ENCODE assay signal across 1 cellular context in the genomic region with DNA sequence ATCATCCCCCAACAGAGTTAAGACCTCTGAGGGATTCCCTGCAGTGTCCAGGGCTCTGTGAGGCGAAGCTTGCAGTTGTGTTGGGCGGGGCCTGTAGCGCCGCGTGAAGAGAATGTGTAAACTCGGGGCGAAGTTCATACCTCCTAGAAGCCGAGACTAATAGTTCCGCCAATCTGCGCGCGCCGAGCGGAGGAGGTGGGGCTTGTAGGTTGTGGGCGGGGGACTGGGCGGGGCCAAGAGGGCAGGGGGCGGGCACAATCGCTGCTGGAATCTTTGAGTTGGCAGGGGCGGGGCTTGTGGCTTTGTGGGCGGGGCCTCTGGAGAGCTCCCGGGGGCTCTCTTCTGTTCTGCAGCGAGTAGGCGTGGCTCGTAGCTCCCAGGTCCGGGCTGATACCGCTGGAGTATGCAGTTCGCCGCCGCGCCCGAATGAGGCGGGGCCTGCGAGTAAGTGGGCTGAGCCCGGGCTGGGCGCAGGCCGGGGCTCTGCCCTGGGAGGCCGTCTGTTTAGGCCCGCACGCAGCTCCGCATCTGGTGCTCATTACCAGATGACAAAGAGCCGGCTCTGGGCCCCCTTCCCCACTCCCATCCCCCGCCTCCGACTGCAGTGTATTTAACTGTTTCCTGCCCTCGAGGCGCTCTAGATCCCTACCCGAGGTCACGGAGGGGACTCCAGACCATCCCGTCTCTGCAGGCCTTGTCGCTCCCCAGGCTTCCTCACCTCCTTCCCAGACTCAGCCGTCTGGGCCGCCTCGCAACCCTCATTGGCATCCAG.
TF ChIP-seq lines count a peak whose summit lies in the region.

No MANE protein-coding gene starts in this region.

TF ChIP-seq in K562, 482 proteins besides CTCF, POLR2A, EP300 and RAD21 (continued from another document):
- TF ChIP-seq, protein P1, sequence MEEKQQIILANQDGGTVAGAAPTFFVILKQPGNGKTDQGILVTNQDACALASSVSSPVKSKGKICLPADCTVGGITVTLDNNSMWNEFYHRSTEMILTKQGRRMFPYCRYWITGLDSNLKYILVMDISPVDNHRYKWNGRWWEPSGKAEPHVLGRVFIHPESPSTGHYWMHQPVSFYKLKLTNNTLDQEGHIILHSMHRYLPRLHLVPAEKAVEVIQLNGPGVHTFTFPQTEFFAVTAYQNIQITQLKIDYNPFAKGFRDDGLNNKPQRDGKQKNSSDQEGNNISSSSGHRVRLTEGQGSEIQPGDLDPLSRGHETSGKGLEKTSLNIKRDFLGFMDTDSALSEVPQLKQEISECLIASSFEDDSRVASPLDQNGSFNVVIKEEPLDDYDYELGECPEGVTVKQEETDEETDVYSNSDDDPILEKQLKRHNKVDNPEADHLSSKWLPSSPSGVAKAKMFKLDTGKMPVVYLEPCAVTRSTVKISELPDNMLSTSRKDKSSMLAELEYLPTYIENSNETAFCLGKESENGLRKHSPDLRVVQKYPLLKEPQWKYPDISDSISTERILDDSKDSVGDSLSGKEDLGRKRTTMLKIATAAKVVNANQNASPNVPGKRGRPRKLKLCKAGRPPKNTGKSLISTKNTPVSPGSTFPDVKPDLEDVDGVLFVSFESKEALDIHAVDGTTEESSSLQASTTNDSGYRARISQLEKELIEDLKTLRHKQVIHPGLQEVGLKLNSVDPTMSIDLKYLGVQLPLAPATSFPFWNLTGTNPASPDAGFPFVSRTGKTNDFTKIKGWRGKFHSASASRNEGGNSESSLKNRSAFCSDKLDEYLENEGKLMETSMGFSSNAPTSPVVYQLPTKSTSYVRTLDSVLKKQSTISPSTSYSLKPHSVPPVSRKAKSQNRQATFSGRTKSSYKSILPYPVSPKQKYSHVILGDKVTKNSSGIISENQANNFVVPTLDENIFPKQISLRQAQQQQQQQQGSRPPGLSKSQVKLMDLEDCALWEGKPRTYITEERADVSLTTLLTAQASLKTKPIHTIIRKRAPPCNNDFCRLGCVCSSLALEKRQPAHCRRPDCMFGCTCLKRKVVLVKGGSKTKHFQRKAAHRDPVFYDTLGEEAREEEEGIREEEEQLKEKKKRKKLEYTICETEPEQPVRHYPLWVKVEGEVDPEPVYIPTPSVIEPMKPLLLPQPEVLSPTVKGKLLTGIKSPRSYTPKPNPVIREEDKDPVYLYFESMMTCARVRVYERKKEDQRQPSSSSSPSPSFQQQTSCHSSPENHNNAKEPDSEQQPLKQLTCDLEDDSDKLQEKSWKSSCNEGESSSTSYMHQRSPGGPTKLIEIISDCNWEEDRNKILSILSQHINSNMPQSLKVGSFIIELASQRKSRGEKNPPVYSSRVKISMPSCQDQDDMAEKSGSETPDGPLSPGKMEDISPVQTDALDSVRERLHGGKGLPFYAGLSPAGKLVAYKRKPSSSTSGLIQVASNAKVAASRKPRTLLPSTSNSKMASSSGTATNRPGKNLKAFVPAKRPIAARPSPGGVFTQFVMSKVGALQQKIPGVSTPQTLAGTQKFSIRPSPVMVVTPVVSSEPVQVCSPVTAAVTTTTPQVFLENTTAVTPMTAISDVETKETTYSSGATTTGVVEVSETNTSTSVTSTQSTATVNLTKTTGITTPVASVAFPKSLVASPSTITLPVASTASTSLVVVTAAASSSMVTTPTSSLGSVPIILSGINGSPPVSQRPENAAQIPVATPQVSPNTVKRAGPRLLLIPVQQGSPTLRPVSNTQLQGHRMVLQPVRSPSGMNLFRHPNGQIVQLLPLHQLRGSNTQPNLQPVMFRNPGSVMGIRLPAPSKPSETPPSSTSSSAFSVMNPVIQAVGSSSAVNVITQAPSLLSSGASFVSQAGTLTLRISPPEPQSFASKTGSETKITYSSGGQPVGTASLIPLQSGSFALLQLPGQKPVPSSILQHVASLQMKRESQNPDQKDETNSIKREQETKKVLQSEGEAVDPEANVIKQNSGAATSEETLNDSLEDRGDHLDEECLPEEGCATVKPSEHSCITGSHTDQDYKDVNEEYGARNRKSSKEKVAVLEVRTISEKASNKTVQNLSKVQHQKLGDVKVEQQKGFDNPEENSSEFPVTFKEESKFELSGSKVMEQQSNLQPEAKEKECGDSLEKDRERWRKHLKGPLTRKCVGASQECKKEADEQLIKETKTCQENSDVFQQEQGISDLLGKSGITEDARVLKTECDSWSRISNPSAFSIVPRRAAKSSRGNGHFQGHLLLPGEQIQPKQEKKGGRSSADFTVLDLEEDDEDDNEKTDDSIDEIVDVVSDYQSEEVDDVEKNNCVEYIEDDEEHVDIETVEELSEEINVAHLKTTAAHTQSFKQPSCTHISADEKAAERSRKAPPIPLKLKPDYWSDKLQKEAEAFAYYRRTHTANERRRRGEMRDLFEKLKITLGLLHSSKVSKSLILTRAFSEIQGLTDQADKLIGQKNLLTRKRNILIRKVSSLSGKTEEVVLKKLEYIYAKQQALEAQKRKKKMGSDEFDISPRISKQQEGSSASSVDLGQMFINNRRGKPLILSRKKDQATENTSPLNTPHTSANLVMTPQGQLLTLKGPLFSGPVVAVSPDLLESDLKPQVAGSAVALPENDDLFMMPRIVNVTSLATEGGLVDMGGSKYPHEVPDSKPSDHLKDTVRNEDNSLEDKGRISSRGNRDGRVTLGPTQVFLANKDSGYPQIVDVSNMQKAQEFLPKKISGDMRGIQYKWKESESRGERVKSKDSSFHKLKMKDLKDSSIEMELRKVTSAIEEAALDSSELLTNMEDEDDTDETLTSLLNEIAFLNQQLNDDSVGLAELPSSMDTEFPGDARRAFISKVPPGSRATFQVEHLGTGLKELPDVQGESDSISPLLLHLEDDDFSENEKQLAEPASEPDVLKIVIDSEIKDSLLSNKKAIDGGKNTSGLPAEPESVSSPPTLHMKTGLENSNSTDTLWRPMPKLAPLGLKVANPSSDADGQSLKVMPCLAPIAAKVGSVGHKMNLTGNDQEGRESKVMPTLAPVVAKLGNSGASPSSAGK (IDR thresholded peaks at IDR 0.05), result peak; percentile 75; the same call in 1 of the 2 replicates
- TF ChIP-seq NFYB (IDR thresholded peaks at IDR 0.05; ENCODE audit: extremely low read depth, insufficient read length) (no peak), NCOA6 (IDR thresholded peaks at IDR 0.05) (peak; percentile 42; the same call in 1 of the 2 replicates), NCOR1 (IDR thresholded peaks at IDR 0.05) (no peak), BACH1 (tag; IDR thresholded peaks at IDR 0.05) (no peak), CAMTA2 (CRISPR knock-in tag; conservative IDR thresholded peaks at IDR 0.05) (no peak), GTF2F1 (IDR thresholded peaks at IDR 0.05; ENCODE audit: low read depth, low read length) (no peak), CHD4 (IDR thresholded peaks at IDR 0.05; ENCODE audit: insufficient read depth, insufficient replicate concordance, low read depth, low read length, poor library complexity, severe bottlenecking) (no peak), ARID1B (IDR thresholded peaks at IDR 0.05) (no peak)
- TF ChIP-seq, protein P2, sequence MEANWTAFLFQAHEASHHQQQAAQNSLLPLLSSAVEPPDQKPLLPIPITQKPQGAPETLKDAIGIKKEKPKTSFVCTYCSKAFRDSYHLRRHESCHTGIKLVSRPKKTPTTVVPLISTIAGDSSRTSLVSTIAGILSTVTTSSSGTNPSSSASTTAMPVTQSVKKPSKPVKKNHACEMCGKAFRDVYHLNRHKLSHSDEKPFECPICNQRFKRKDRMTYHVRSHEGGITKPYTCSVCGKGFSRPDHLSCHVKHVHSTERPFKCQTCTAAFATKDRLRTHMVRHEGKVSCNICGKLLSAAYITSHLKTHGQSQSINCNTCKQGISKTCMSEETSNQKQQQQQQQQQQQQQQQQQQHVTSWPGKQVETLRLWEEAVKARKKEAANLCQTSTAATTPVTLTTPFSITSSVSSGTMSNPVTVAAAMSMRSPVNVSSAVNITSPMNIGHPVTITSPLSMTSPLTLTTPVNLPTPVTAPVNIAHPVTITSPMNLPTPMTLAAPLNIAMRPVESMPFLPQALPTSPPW (CRISPR knock-in tag; IDR thresholded peaks at IDR 0.05), result peak; percentile 54; the same call in 1 of the 2 replicates
- TF ChIP-seq, protein P3, sequence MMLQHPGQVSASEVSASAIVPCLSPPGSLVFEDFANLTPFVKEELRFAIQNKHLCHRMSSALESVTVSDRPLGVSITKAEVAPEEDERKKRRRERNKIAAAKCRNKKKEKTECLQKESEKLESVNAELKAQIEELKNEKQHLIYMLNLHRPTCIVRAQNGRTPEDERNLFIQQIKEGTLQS (IDR thresholded peaks at IDR 0.05), result peak; percentile 9; the same call in 1 of the 2 replicates
- TF ChIP-seq, protein P3 (CRISPR knock-in tag; conservative IDR thresholded peaks at IDR 0.05), result no peak
